In genomic region chr6:148523051-148523450, GRCh38 we compare ENCODE assay signal across 13 cellular contexts.
A peak's percentile ranks its signal among the peaks of the same experiment; 100 is the strongest.
DNase-seq lines count a peak whose midpoint lies in the region; ATAC-seq and TF ChIP-seq lines count a peak whose summit lies in the region.
"Had no signal": no experiment of that assay in that cellular context is flagged by ENCODE, and none has a peak within 500 bp of the region (broad histone marks: within the 10 kb centered on the region; RNA-seq: fewer than 3 reads in every experiment).

No MANE protein-coding gene starts in this region.

- H4K8ac ChIP-seq in mesendoderm (ENCODE audit: low read depth, low read length), result no peak overlapping the region

- H2BK15ac ChIP-seq in mesendoderm (replicated peaks; ENCODE audit: low read depth), result no peak overlapping the region

- WGBS in mesendoderm (ENCODE audit: extremely low coverage, insufficient coverage, low lambda C conversion rate), result no CpG with 5 or more reads among the region's 2 CpGs

- no peaks in the 10 kb centered on the region for H3K4me1 Mint-ChIP-seq in activated naive CD4-positive, alpha-beta T cell treated with anti-CD3 and anti-CD28 coated beads, Interleukin-2, amount 10 ng/mL, durations not matched to agents 7 days and 5 days
- H3K4me1 Mint-ChIP-seq: central memory CD8-positive, alpha-beta T cell; stimulated activated naive CD8-positive, alpha-beta T cell treated with anti-CD3 and anti-CD28 coated beads, Interleukin-15, amount 100 ng/mL, for 72 hours had no signal

- intact Hi-C loops in PC-3 (cut with micrococcal nuclease) (no loop called here), dorsolateral prefrontal cortex (cut with DNase I) (loop anchor here in 1 of 2 donors (10.0 kb wide), 1 partner anchor 348 kb away; no protein-coding TSS in a partner anchor)

- no peak overlapping the region for H3K23ac ChIP-seq in mesendoderm (ENCODE audit: low read length)

- H3K27ac ChIP-seq in PC-3 (ENCODE audit: low read length) (peak overlapping the region; percentile 17; the same call in 1 of the 2 replicates), dorsolateral prefrontal cortex (peak overlapping the region in 52 of 59 donors; percentile 1 to 98 (median 88)), mesendoderm (ENCODE audit: low read depth, low read length) (no peak overlapping the region)
- H3K27ac ChIP-seq: spleen had no signal

- POLR2A ChIA-PET in PC-3 (lab: Charles Lee; ENCODE audit: unreplicated experiment), result no interaction called here

- no TSS peak for BruUV-seq in PC-3 (replicated peaks; lab: Mats Ljungman, UMichigan)

- H3F3A ChIP-seq in PC-3 (ENCODE audit: low read length, unreplicated experiment), result peaks cover 4% of the 10 kb centered on the region

- peak overlapping the region; percentile 43 for H3K56ac ChIP-seq in mesendoderm (ENCODE audit: low read length)

- CTCF ChIA-PET in PC-3 (lab: Charles Lee), result no interaction called here
- CTCF ChIA-PET in activated naive CD4-positive, alpha-beta T cell treated with anti-CD3 and anti-CD28 coated beads, Interleukin-2, amount 10 ng/mL, durations not matched to agents 7 days and 5 days (lab: Charles Lee), result no interaction called here

- H3K18ac ChIP-seq in mesendoderm (ENCODE audit: low read length), result no peak overlapping the region

- no peak overlapping the region for H3K27ac Mint-ChIP-seq in activated naive CD4-positive, alpha-beta T cell treated with anti-CD3 and anti-CD28 coated beads, Interleukin-2, amount 10 ng/mL, durations not matched to agents 7 days and 5 days
- H3K27ac Mint-ChIP-seq: stimulated activated naive CD8-positive, alpha-beta T cell treated with anti-CD3 and anti-CD28 coated beads, Interleukin-15, amount 100 ng/mL, for 72 hours had no signal

- no peak overlapping the region for H4K5ac ChIP-seq in mesendoderm (ENCODE audit: low read length)

- H3K4me3 ChIP-seq in AG10803 (ENCODE audit: low read length), result no peak overlapping the region
- H3K4me3 ChIP-seq in PC-3 (ENCODE audit: low read length), result no peak overlapping the region
- H3K4me3 ChIP-seq in dorsolateral prefrontal cortex, result no peak overlapping the region
- H3K4me3 ChIP-seq in mesendoderm (ENCODE audit: low read length), result no peak overlapping the region
- H3K4me3 ChIP-seq: spleen had no signal

- H4K20me1 ChIP-seq in PC-3 (ENCODE audit: low read length), result no peaks in the 10 kb centered on the region

- H2BK120ac ChIP-seq in mesendoderm (ENCODE audit: low read depth, low read length), result no peak overlapping the region

- H3K4ac ChIP-seq in mesendoderm (ENCODE audit: low read depth, low read length), result no peak overlapping the region

- H3K9me2 ChIP-seq in PC-3 (replicated peaks; ENCODE audit: low read length), result no peaks in the 10 kb centered on the region

- H3K4me2 ChIP-seq in PC-3 (ENCODE audit: low read length) (no peak overlapping the region), mesendoderm (ENCODE audit: low read length) (no peak overlapping the region)

- no peaks in the 10 kb centered on the region for H3K27me3 Mint-ChIP-seq in activated naive CD4-positive, alpha-beta T cell treated with anti-CD3 and anti-CD28 coated beads, Interleukin-2, amount 10 ng/mL, durations not matched to agents 7 days and 5 days
- H3K27me3 Mint-ChIP-seq: stimulated activated naive CD8-positive, alpha-beta T cell treated with anti-CD3 and anti-CD28 coated beads, Interleukin-15, amount 100 ng/mL, for 72 hours had no signal

- no peaks in the 10 kb centered on the region for H3K79me1 ChIP-seq in mesendoderm (ENCODE audit: low read length)

- DNase-seq in AG10803 (ENCODE audit: low read depth) (peak; percentile 96), PC-3 (peak; percentile 28), dorsolateral prefrontal cortex (no peak), mesendoderm (no peak), ureter (ENCODE audit: low spot score) (no peak), mucosa of gallbladder (ENCODE audit: low spot score) (no peak)
- no peak for DNase-seq in activated naive CD4-positive, alpha-beta T cell treated with anti-CD3 and anti-CD28 coated beads, Interleukin-2, amount 10 ng/mL, durations not matched to agents 7 days and 5 days
- DNase-seq: NCI-H2029 treated with DMSO at 0.1 percent for 48 hours; spleen; stimulated activated naive CD8-positive, alpha-beta T cell treated with anti-CD3 and anti-CD28 coated beads, Interleukin-15, amount 100 ng/mL, for 72 hours had no signal

- H3K36me3 ChIP-seq in PC-3 (ENCODE audit: low read depth, low read length), result no peaks in the 10 kb centered on the region
- H3K36me3 ChIP-seq in mesendoderm (ENCODE audit: control insufficient read depth, insufficient read depth, low read length), result peaks cover 3% of the 10 kb centered on the region

- H3K4me1 ChIP-seq in PC-3 (ENCODE audit: insufficient read depth, low read length) (peaks cover 25% of the 10 kb centered on the region), mesendoderm (ENCODE audit: control insufficient read depth, low read depth, low read length) (peaks cover 1% of the 10 kb centered on the region)

- H2BK5ac ChIP-seq in mesendoderm (ENCODE audit: low read length), result no peak overlapping the region

- H3K9me3 ChIP-seq in PC-3 (ENCODE audit: low read length), result no peaks in the 10 kb centered on the region
- H3K9me3 ChIP-seq: spleen had no signal

- no peak overlapping the region for H2AFZ ChIP-seq in PC-3 (ENCODE audit: low read length)

- no peaks in the 10 kb centered on the region for H3K9me3 Mint-ChIP-seq in activated naive CD4-positive, alpha-beta T cell treated with anti-CD3 and anti-CD28 coated beads, Interleukin-2, amount 10 ng/mL, durations not matched to agents 7 days and 5 days
- H3K9me3 Mint-ChIP-seq: central memory CD8-positive, alpha-beta T cell; stimulated activated naive CD8-positive, alpha-beta T cell treated with anti-CD3 and anti-CD28 coated beads, Interleukin-15, amount 100 ng/mL, for 72 hours had no signal

- H3K4me3 Mint-ChIP-seq in activated naive CD4-positive, alpha-beta T cell treated with anti-CD3 and anti-CD28 coated beads, Interleukin-2, amount 10 ng/mL, durations not matched to agents 7 days and 5 days, result no peak overlapping the region
- H3K4me3 Mint-ChIP-seq: central memory CD8-positive, alpha-beta T cell; stimulated activated naive CD8-positive, alpha-beta T cell treated with anti-CD3 and anti-CD28 coated beads, Interleukin-15, amount 100 ng/mL, for 72 hours had no signal

- H3K79me2 ChIP-seq in PC-3 (ENCODE audit: low read length) (no peaks in the 10 kb centered on the region), mesendoderm (ENCODE audit: control insufficient read depth, insufficient read depth, low read length) (no peaks in the 10 kb centered on the region)

- 0 out of 2 replicates have a peak, but pooled peaks have one; percentile 23 for ATAC-seq in PC-3
- ATAC-seq in GM18867 (IDR thresholded peaks at IDR 0.05; ENCODE audit: unreplicated experiment), result no peak
- ATAC-seq: Panc1; stimulated activated naive CD8-positive, alpha-beta T cell treated with anti-CD3 and anti-CD28 coated beads, Interleukin-15, amount 100 ng/mL, for 72 hours had no signal

- no peak overlapping the region for H2AK5ac ChIP-seq in mesendoderm (ENCODE audit: low read length)

- no peak for TF ChIP-seq CTCF in AG10803 (conservative IDR thresholded peaks at IDR 0.05; ENCODE audit: low read length)
- no peak for TF ChIP-seq CTCF in PC-3 (conservative IDR thresholded peaks at IDR 0.05; ENCODE audit: low read depth, low read length)
- TF ChIP-seq CTCF in dorsolateral prefrontal cortex (IDR thresholded peaks at IDR 0.05 in 54 of 56, conservative IDR thresholded peaks at IDR 0.05 in 2 of 56; ENCODE audit: low read depth in 1 of 56, partially characterized antibody in 56 of 56), result no peak

- no peaks in the 10 kb centered on the region for H3K27me3 ChIP-seq in PC-3 (ENCODE audit: low read length)
- H3K27me3 ChIP-seq in dorsolateral prefrontal cortex, result no peaks in the 10 kb centered on the region
- H3K27me3 ChIP-seq in mesendoderm (ENCODE audit: insufficient read depth, low read length, poor library complexity), result no peaks in the 10 kb centered on the region
- H3K27me3 ChIP-seq: spleen had no signal

- H3K36me3 Mint-ChIP-seq in activated naive CD4-positive, alpha-beta T cell treated with anti-CD3 and anti-CD28 coated beads, Interleukin-2, amount 10 ng/mL, durations not matched to agents 7 days and 5 days, result no peaks in the 10 kb centered on the region

- H3K9ac ChIP-seq in PC-3 (ENCODE audit: low read length) (no peak overlapping the region), mesendoderm (ENCODE audit: low read length) (no peak overlapping the region)

Comparison
In these comparisons a context has a peak if more than half of its experiments do, and no peak if none do; other contexts are left out.
1. DNase-seq: peak in AG10803 (single experiment) and PC-3 (single experiment); none in dorsolateral prefrontal cortex (0 of 10), mesendoderm (single experiment), ureter (single experiment), activated naive CD4-positive, alpha-beta T cell treated with anti-CD3 and anti-CD28 coated beads, Interleukin-2, amount 10 ng/mL, durations not matched to agents 7 days and 5 days (single experiment) and mucosa of gallbladder (single experiment).